ENCODE assay signal across 19 cellular contexts in the genomic region with DNA sequence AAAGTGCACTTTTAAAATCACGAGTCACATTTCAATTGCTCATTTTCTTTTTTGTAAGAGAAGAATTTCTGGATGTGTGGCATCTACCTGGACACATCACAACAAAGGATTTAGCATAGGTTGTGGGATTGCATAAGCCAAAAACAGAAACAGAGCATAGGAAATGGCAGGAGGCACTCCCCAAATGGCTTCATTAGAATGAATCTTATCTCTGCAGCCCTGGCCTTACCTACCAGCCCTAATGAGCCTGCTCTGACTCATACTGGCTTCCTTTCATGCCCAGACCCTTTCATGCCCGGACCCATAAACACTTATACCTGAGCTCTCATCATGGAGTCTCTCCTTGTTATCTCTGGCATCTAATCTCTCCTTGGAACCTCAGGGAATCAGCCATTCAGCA. TPM values are rescaled to one million over a fixed set of nuclear protein-coding genes. Genes with fewer than 3 reads are reported as not detected.
"Had no signal": no experiment of that assay in that cellular context is flagged by ENCODE, and none has a peak within 500 bp of the region (broad histone marks: within the 10 kb centered on the region; RNA-seq: fewer than 3 reads in every experiment).

No MANE protein-coding gene starts in this region.

- FAIRE-seq: kidney had no signal

- DNase-seq: activated CD4-positive, alpha-beta T cell treated with anti-CD3 and anti-CD28 coated beads, Interleukin-2, amount 50 U/mL, for 1 hour; activated CD8-positive, alpha-beta memory T cell treated with anti-CD3 and anti-CD28 coated beads for 24 hours; aorta; dermis blood vessel endothelial cell; effector memory CD8-positive, alpha-beta T cell; kidney; left ventricle myocardium inferior; mesenchymal stem cell; stimulated activated CD4-positive, alpha-beta T cell treated with anti-CD3 and anti-CD28 coated beads, Interleukin-4, amount 100 ng/mL, for 4 hours; stimulated activated CD8-positive, alpha-beta memory T cell treated with anti-CD3 and anti-CD28 coated beads, Interleukin-4, amount 100 ng/mL, for 48 hours; stimulated activated naive CD4-positive, alpha-beta T cell treated with Interleukin-2 at 50 U/mL for 16 hours; substantia nigra; T-helper 1 cell; T1000 had no signal

- H3K9me3 ChIP-seq: right atrium auricular region, tibial nerve had no signal

- H3K36me3 ChIP-seq: left ventricle myocardium inferior, right atrium auricular region, tibial nerve had no signal

- H3K27me3 ChIP-seq: right atrium auricular region, tibial nerve had no signal

- H3K4me3 ChIP-seq: left ventricle myocardium inferior, right atrium auricular region, skin epidermis, tibial nerve had no signal

- H3K27ac ChIP-seq: left ventricle myocardium inferior, right atrium auricular region, skin epidermis, tibial nerve had no signal

- ATAC-seq: activated CD4-positive, CD25-positive, alpha-beta regulatory T cell treated with anti-CD3 and anti-CD28 coated beads, Interleukin-2, amount 50 U/mL, for 24 hours; effector memory CD8-positive, alpha-beta T cell; natural killer cell treated with Interleukin-12 subunit alpha and Interleukin-12 subunit beta and Interleukin-15 and Interleukin-18, amount 100 ng/mL, for 72 hours had no signal

- H3K4me1 ChIP-seq: left ventricle myocardium inferior, right atrium auricular region, tibial nerve had no signal

RNA-seq across cellular contexts. Expression of a gene that starts 23.9 kb away (rescaled TPM):
- total RNA-seq: natural killer cell treated with Interleukin-12 subunit alpha and Interleukin-12 subunit beta and Interleukin-15 and Interleukin-18, amount 100 ng/mL, for 72 hours had no signal
